ENCODE assay signal across 8 cellular contexts in the genomic region with DNA sequence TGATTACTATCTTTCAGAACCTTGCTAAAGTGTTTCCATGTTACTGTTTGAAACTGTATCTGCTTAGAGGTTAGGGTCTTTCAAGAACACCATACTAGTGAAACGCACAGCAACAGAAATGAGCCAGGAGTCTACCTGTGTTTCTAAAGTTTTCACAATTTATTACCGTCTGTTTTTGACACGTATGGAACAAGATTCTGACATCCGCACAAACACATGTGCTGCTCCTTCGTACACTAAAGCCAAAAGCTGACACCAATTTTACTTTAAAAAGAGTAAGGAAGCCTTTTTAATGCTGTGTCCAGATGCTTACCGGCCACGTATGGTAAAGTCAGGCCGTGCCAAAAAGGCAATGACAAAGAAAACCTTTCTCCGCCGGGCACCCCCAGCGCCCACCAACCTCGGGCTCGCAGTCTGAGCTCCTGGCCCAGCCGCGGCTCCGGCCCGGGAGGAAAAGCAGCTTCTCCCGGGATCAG. TPM values are rescaled to one million over a fixed set of nuclear protein-coding genes. Genes with fewer than 3 reads are reported as not detected.
A peak's percentile ranks its signal among the peaks of the same experiment; 100 is the strongest.
DNase-seq lines count a peak whose midpoint lies in the region; ATAC-seq and FAIRE-seq lines count a peak whose summit lies in the region.

No MANE protein-coding gene starts in this region.

- no peaks in the 10 kb centered on the region for H3K9me3 Mint-ChIP-seq in naive thymus-derived CD4-positive, alpha-beta T cell

- intact Hi-C loops in naive thymus-derived CD4-positive, alpha-beta T cell (cut with micrococcal nuclease), result loop anchor here (2.0 to 10.0 kb wide), 10 partner anchors 38 to 1668 kb away; a partner anchor contains a TSS

- H3K4me3 Mint-ChIP-seq in naive thymus-derived CD4-positive, alpha-beta T cell, result peak overlapping the region; percentile 74 to 92 (median 87)

- H3K36me3 ChIP-seq in naive thymus-derived CD4-positive, alpha-beta T cell (ENCODE audit: control insufficient read depth in 2 of 3, insufficient read depth in 3 of 3, low read length in 3 of 3), result peaks cover 15 to 44% (median 17%) of the 10 kb centered on the region in 3 experiments

- DNase-seq in caudate nucleus (lab: John Stamatoyannopoulos, UW) (no peak), GM19238 (ENCODE audit: insufficient read length, low spot score) (no peak), frontal cortex (ENCODE audit: low spot score in 2 of 2) (no peak), NCI-H510A treated with DMSO at 0.1 percent for 48 hours (lab: John Stamatoyannopoulos, UW) (no peak), NCI-H1417 (lab: John Stamatoyannopoulos, UW) (no peak)
- DNase-seq in naive thymus-derived CD4-positive, alpha-beta T cell, result peak in 1 of 9 donors; percentile 6

- H3K27ac Mint-ChIP-seq in naive thymus-derived CD4-positive, alpha-beta T cell, result peak overlapping the region; percentile 78 to 96 (median 92)

- peak overlapping the region; percentile 68 for H3K27ac ChIP-seq in caudate nucleus (ENCODE audit: low read depth, low read length)
- peak overlapping the region; percentile 91 for H3K27ac ChIP-seq in naive thymus-derived CD4-positive, alpha-beta T cell (ENCODE audit: low read depth, low read length)

- peak; percentile 20 for ATAC-seq in GM18867 (IDR thresholded peaks at IDR 0.05; ENCODE audit: unreplicated experiment)
- peak; percentile 11 for ATAC-seq in HG03457 (IDR thresholded peaks at IDR 0.05; ENCODE audit: unreplicated experiment)
- ATAC-seq in naive thymus-derived CD4-positive, alpha-beta T cell, result peak; percentile 3

- H3K4me3 ChIP-seq in naive thymus-derived CD4-positive, alpha-beta T cell (ENCODE audit: low read length), result peak overlapping the region; percentile 70

- H3K4me1 ChIP-seq in naive thymus-derived CD4-positive, alpha-beta T cell (ENCODE audit: control insufficient read depth in 2 of 2, insufficient read depth in 2 of 2, low read length in 2 of 2), result peaks cover 16 to 30% of the 10 kb centered on the region in 2 donors

- H3K36me3 Mint-ChIP-seq in naive thymus-derived CD4-positive, alpha-beta T cell, result peaks cover 0 to 41% (median 31%) of the 10 kb centered on the region in 5 donors

- POLR2A ChIA-PET in naive thymus-derived CD4-positive, alpha-beta T cell (lab: Charles Lee), result interaction anchor here (0.8 to 1.6 kb wide), 8 partner anchors 9 to 1668 kb away, joined by 3 to 12 read pairs (median 6); a partner anchor contains a TSS

- H3K27me3 Mint-ChIP-seq in naive thymus-derived CD4-positive, alpha-beta T cell, result peaks cover 0 to 12% (median 0%) of the 10 kb centered on the region in 5 donors

- CTCF ChIA-PET in naive thymus-derived CD4-positive, alpha-beta T cell (lab: Charles Lee), result interaction anchor here (0.9 to 1.1 kb wide), 3 partner anchors 15 to 95 kb away, joined by 3 to 4 read pairs (median 3); a partner anchor contains a TSS

- H3K4me1 Mint-ChIP-seq in naive thymus-derived CD4-positive, alpha-beta T cell, result peaks cover 13 to 47% (median 37%) of the 10 kb centered on the region in 7 donors

- FAIRE-seq in frontal cortex (lab: Jason Lieb, UNC), result no peak

- H3K27me3 ChIP-seq in naive thymus-derived CD4-positive, alpha-beta T cell (ENCODE audit: control insufficient read depth in 2 of 2, insufficient read depth in 2 of 2, low read length in 2 of 2), result no peaks in the 10 kb centered on the region

- no peaks in the 10 kb centered on the region for H3K9me3 ChIP-seq in naive thymus-derived CD4-positive, alpha-beta T cell (ENCODE audit: control insufficient read depth in 2 of 3, low read length in 3 of 3)

RNA-seq across cellular contexts. Expression of a gene that starts 0.5 kb away (rescaled TPM):
- 1,000 to 10,000 TPM in 4 of 5 experiments, 100 to 1,000 TPM in 1; 939 to 1,615 (median 1,588) TPM for total RNA-seq in naive thymus-derived CD4-positive, alpha-beta T cell
- 1,000 to 10,000 TPM in 1 of 2 donors, 100 to 1,000 TPM in 1; 971 to 1,125 TPM for polyA plus RNA-seq in naive thymus-derived CD4-positive, alpha-beta T cell
- total RNA-seq in frontal cortex, result 1,146 TPM

RNA-seq across cellular contexts. Expression of a gene that starts 29.2 kb away (rescaled TPM):
- total RNA-seq in naive thymus-derived CD4-positive, alpha-beta T cell, result 1 to 10 TPM in 1 of 5 experiments, not detected in 4; 1.5 TPM
- polyA plus RNA-seq in naive thymus-derived CD4-positive, alpha-beta T cell, result not detected
- 7.3 TPM for total RNA-seq in frontal cortex

RNA-seq across cellular contexts. Expression of a gene that starts 37.7 kb away (rescaled TPM):
- 1 to 10 TPM in 1 of 5 experiments, under 1 TPM in 4; 0.11 to 6.6 (median 0.16) TPM for total RNA-seq in naive thymus-derived CD4-positive, alpha-beta T cell
- polyA plus RNA-seq in naive thymus-derived CD4-positive, alpha-beta T cell, result under 1 TPM; 0.49 to 0.58 TPM
- 0.41 TPM for total RNA-seq in frontal cortex
